24 cellular contexts compared by ENCODE assay signal in genomic region chr1:40075251-40075650, GRCh38. TPM values are rescaled to one million over a fixed set of nuclear protein-coding genes. Genes with fewer than 3 reads are reported as not detected.
DNase-seq lines count a peak whose midpoint lies in the region; ATAC-seq and TF ChIP-seq lines count a peak whose summit lies in the region.
"Had no signal": no experiment of that assay in that cellular context is flagged by ENCODE, and none has a peak within 500 bp of the region (broad histone marks: within the 10 kb centered on the region; RNA-seq: fewer than 3 reads in every experiment).

No MANE protein-coding gene starts in this region.

- H3K4me1 ChIP-seq in uterus = peaks cover 5 to 6% of the 10 kb centered on the region in 2 donors
- H3K4me1 ChIP-seq: prostate gland had no signal

- H3K27ac Mint-ChIP-seq in dendritic cell treated with granulocyte-macrophage colony-stimulating factor and Interleukin-4, amounts not matched to agents 40 ng/mL and 50 ng/mL, for 4 days = peak overlapping the region; percentile 75
- H3K27ac Mint-ChIP-seq: HFFc6; T-helper 1 cell treated with Interleukin-12 subunit alpha and Interleukin-12 subunit beta and Interleukin-4 antibody, amounts not matched to agents 30 μg/mL and 1 μg/mL, for 36 hours had no signal

- TF ChIP-seq POLR2A in uterus (IDR thresholded peaks at IDR 0.05) = no peak

- no peaks in the 10 kb centered on the region for H3K27me3 ChIP-seq in uterus
- H3K27me3 ChIP-seq: transverse colon had no signal

- TF ChIP-seq CTCF in uterus (IDR thresholded peaks at IDR 0.05) = no peak

- H3K36me3 Mint-ChIP-seq in dendritic cell treated with granulocyte-macrophage colony-stimulating factor and Interleukin-4, amounts not matched to agents 40 ng/mL and 50 ng/mL, for 4 days (ENCODE audit: low read depth) = peaks cover 96% of the 10 kb centered on the region

- H3K36me3 ChIP-seq in uterus = no peaks in the 10 kb centered on the region

- peaks cover 64% of the 10 kb centered on the region for H3K4me1 Mint-ChIP-seq in dendritic cell treated with granulocyte-macrophage colony-stimulating factor and Interleukin-4, amounts not matched to agents 40 ng/mL and 50 ng/mL, for 4 days (ENCODE audit: low read depth)

- H3K9me3 Mint-ChIP-seq in dendritic cell treated with granulocyte-macrophage colony-stimulating factor and Interleukin-4, amounts not matched to agents 40 ng/mL and 50 ng/mL, for 4 days = no peaks in the 10 kb centered on the region
- H3K9me3 Mint-ChIP-seq: activated T-cell treated with anti-CD3 and anti-CD28 coated beads, Interleukin-2, amount 50 U/mL, for 4 hours; HFFc6; T-helper 1 cell treated with Interleukin-12 subunit alpha and Interleukin-12 subunit beta and Interleukin-4 antibody, amounts not matched to agents 30 μg/mL and 1 μg/mL, for 36 hours had no signal

- H3K27ac ChIP-seq in uterus = peak overlapping the region in 1 of 2 donors; percentile 18
- H3K27ac ChIP-seq: prostate gland had no signal

- intact Hi-C loops in dendritic cell treated with granulocyte-macrophage colony-stimulating factor and Interleukin-4, amounts not matched to agents 40 ng/mL and 50 ng/mL, for 4 days (cut with micrococcal nuclease) = loop anchor here (5.0 kb wide), 1 partner anchor 33 kb away; the partner anchor contains the start of gene CAP1
- intact Hi-C loops in uterus (cut with DNase I; ENCODE audit: low total_unique reads) = no loop called here

- DNase-seq in AML-193 (lab: John Stamatoyannopoulos, UW) = peak; percentile 31 to 46
- peak; percentile 69 for DNase-seq in CD1c-positive myeloid dendritic cell (ENCODE audit: extremely low spot score)
- DNase-seq in OCI-M1 (lab: John Stamatoyannopoulos, UW) = peak; percentile 53
- no peak for DNase-seq in NCI-H2107 treated with DMSO at 0.1 percent for 48 hours (lab: John Stamatoyannopoulos, UW; ENCODE audit: unreplicated experiment)
- DNase-seq in GF-D8 (lab: John Stamatoyannopoulos, UW) = no peak
- DNase-seq in uterus = no peak
- DNase-seq: activated CD4-positive, CD25-positive, alpha-beta regulatory T cell; activated CD8-positive, alpha-beta memory T cell treated with anti-CD3 and anti-CD28 coated beads for 24 hours; activated naive CD4-positive, alpha-beta T cell; activated T-cell treated with anti-CD3 and anti-CD28 coated beads, Interleukin-2, amount 50 U/mL, for 4 hours; caudate nucleus; dermis blood vessel endothelial cell; GDM1; HFFc6; kidney; mucosa of descending colon; NCI-H1417; NCI-H2081 treated with DMSO at 0.1 percent for 48 hours; NCI-H446 treated with DMSO at 0.1 percent for 48 hours; transverse colon had no signal

- peak overlapping the region; percentile 59 for H3K4me3 Mint-ChIP-seq in dendritic cell treated with granulocyte-macrophage colony-stimulating factor and Interleukin-4, amounts not matched to agents 40 ng/mL and 50 ng/mL, for 4 days
- H3K4me3 Mint-ChIP-seq: activated T-cell treated with anti-CD3 and anti-CD28 coated beads, Interleukin-2, amount 50 U/mL, for 4 hours; HFFc6; T-helper 1 cell treated with Interleukin-12 subunit alpha and Interleukin-12 subunit beta and Interleukin-4 antibody, amounts not matched to agents 30 μg/mL and 1 μg/mL, for 36 hours had no signal

- no peaks in the 10 kb centered on the region for H3K9me3 ChIP-seq in uterus
- H3K9me3 ChIP-seq: mucosa of descending colon, prostate gland, transverse colon had no signal

- H3K4me3 ChIP-seq in uterus = no peak overlapping the region
- H3K4me3 ChIP-seq: mucosa of descending colon, prostate gland, transverse colon had no signal

- H3K27me3 Mint-ChIP-seq in dendritic cell treated with granulocyte-macrophage colony-stimulating factor and Interleukin-4, amounts not matched to agents 40 ng/mL and 50 ng/mL, for 4 days = no peaks in the 10 kb centered on the region

- no peak for ATAC-seq in HG02610 (IDR thresholded peaks at IDR 0.05; ENCODE audit: unreplicated experiment)
- ATAC-seq: activated T-cell treated with anti-CD3 and anti-CD28 coated beads, Interleukin-2, amount 50 U/mL, for 4 hours; mucosa of descending colon had no signal

RNA-seq across cellular contexts. Expression of gene PPT1, which starts 21.8 kb away (rescaled TPM):
- 100 to 1,000 TPM in 2 of 4 donors, 10 to 100 TPM in 2; 81.7 to 123 (median 94.5) TPM for total RNA-seq in uterus

RNA-seq across cellular contexts. Expression of gene CAP1, which starts 34.7 kb away (rescaled TPM):
- 100 to 1,000 TPM; 136 to 298 (median 224) TPM for total RNA-seq in uterus

Comparison
In these comparisons a context has a peak if more than half of its experiments do, and no peak if none do; other contexts are left out.
1. DNase-seq: peak in AML-193 (2 of 2), CD1c-positive myeloid dendritic cell (single experiment) and OCI-M1 (single experiment); none in NCI-H2107 treated with DMSO at 0.1 percent for 48 hours (single experiment), GF-D8 (single experiment) and uterus (0 of 2).